8 cellular contexts compared by ENCODE assay signal in genomic region chr19:50804420-50805272, GRCh38. TPM values are rescaled to one million over a fixed set of nuclear protein-coding genes. Genes with fewer than 3 reads are reported as not detected.
DNase-seq lines count a peak whose midpoint lies in the region; ATAC-seq and TF ChIP-seq lines count a peak whose summit lies in the region.

No MANE protein-coding gene starts in this region.

- peaks cover 0 to 43% (median 40%) of the 10 kb centered on the region in 11 experiments; a peak in 18 of 22 replicates for H4K20me1 ChIP-seq in BLaER1 treated with 17β-estradiol and CSF1 and Interleukin-3, amounts not matched to agents 10 nM and 100 nM

- peaks cover 26 to 47% (median 39%) of the 10 kb centered on the region in 10 experiments for H3K4me1 ChIP-seq in BLaER1 treated with 17β-estradiol and CSF1 and Interleukin-3, amounts not matched to agents 10 nM and 100 nM

- peak; percentile 99 for DNase-seq in NCI-H526 treated with DMSO at 0.1 percent for 48 hours (lab: John Stamatoyannopoulos, UW)
- DNase-seq in activated CD4-positive, alpha-beta T cell treated with anti-CD3 and anti-CD28 coated beads, Interleukin-2, amount 10 ng/mL, durations not matched to agents 7 days and 5 days, result peak; percentile 98
- DNase-seq in coronary artery (ENCODE audit: low spot score), result peak; percentile 98
- DNase-seq in left colon, result peak; percentile 99
- peak; percentile 96 to 98 for DNase-seq in stimulated activated CD4-positive, alpha-beta T cell treated with anti-CD3 and anti-CD28 coated beads, Interleukin-1b, Interleukin-23, amount 100 ng/mL, for 4 hours (ENCODE audit: low read depth in 2 of 2)

- H3K9me3 ChIP-seq in BLaER1 treated with 17β-estradiol and CSF1 and Interleukin-3, amounts not matched to agents 10 nM and 100 nM (replicated peaks in 1 of 11), result no peaks in the 10 kb centered on the region

- ATAC-seq in GM19351 (IDR thresholded peaks at IDR 0.05; ENCODE audit: unreplicated experiment) (peak; percentile 92), HG03520 (IDR thresholded peaks at IDR 0.05; ENCODE audit: unreplicated experiment) (peak; percentile 88), left colon (peak; percentile 96)

- H3K27me3 ChIP-seq in BLaER1 treated with 17β-estradiol and CSF1 and Interleukin-3, amounts not matched to agents 10 nM and 100 nM, result no peaks in the 10 kb centered on the region

- H3K27me3 Mint-ChIP-seq in activated CD4-positive, alpha-beta T cell treated with anti-CD3 and anti-CD28 coated beads, Interleukin-2, amount 10 ng/mL, durations not matched to agents 7 days and 5 days, result no peaks in the 10 kb centered on the region

- H3K4me2 ChIP-seq in BLaER1 treated with 17β-estradiol and CSF1 and Interleukin-3, amounts not matched to agents 10 nM and 100 nM, result peak overlapping the region; percentile 63 to 100 (median 77)

- H3K4me1 Mint-ChIP-seq in activated CD4-positive, alpha-beta T cell treated with anti-CD3 and anti-CD28 coated beads, Interleukin-2, amount 10 ng/mL, durations not matched to agents 7 days and 5 days, result peaks cover 42% of the 10 kb centered on the region

- H3K36me3 ChIP-seq in BLaER1 treated with 17β-estradiol and CSF1 and Interleukin-3, amounts not matched to agents 10 nM and 100 nM, result peaks cover 24 to 40% (median 34%) of the 10 kb centered on the region in 11 experiments

- POLR2A ChIA-PET in activated CD4-positive, alpha-beta T cell treated with anti-CD3 and anti-CD28 coated beads, Interleukin-2, amount 10 ng/mL, durations not matched to agents 7 days and 5 days (lab: Charles Lee), result interaction anchor here (0.7 to 1.0 kb wide), 2 partner anchors 15 to 104 kb away, joined by 3 read pairs; no protein-coding TSS in a partner anchor

- peak overlapping the region; percentile 73 to 98 (median 90) for H3K4me3 ChIP-seq in BLaER1 treated with 17β-estradiol and CSF1 and Interleukin-3, amounts not matched to agents 10 nM and 100 nM
- H3K4me3 ChIP-seq in coronary artery, result peak overlapping the region; percentile 77

- peak overlapping the region; percentile 94 to 100 (median 98) for H3K27ac ChIP-seq in BLaER1 treated with 17β-estradiol and CSF1 and Interleukin-3, amounts not matched to agents 10 nM and 100 nM
- H3K27ac ChIP-seq in coronary artery, result peak overlapping the region; percentile 83 to 91

- H3K9ac ChIP-seq in BLaER1 treated with 17β-estradiol and CSF1 and Interleukin-3, amounts not matched to agents 10 nM and 100 nM, result peak overlapping the region; percentile 93 to 100 (median 97)

- peaks cover 27% of the 10 kb centered on the region for H3K36me3 Mint-ChIP-seq in activated CD4-positive, alpha-beta T cell treated with anti-CD3 and anti-CD28 coated beads, Interleukin-2, amount 10 ng/mL, durations not matched to agents 7 days and 5 days (ENCODE audit: low read depth)

- intact Hi-C loops in left colon (cut with DNase I, micrococcal nuclease), result no loop called here

- CTCF ChIA-PET in activated CD4-positive, alpha-beta T cell treated with anti-CD3 and anti-CD28 coated beads, Interleukin-2, amount 10 ng/mL, durations not matched to agents 7 days and 5 days (lab: Charles Lee), result interaction anchor here (0.5 to 2.6 kb wide), 5 partner anchors 9 to 777 kb away, joined by 3 to 8 read pairs (median 3); no protein-coding TSS in a partner anchor

- H3K9me3 Mint-ChIP-seq in activated CD4-positive, alpha-beta T cell treated with anti-CD3 and anti-CD28 coated beads, Interleukin-2, amount 10 ng/mL, durations not matched to agents 7 days and 5 days, result no peaks in the 10 kb centered on the region

- no peak for TF ChIP-seq CTCF in coronary artery (IDR thresholded peaks at IDR 0.05)

- peak overlapping the region; percentile 100 for H3K27ac Mint-ChIP-seq in activated CD4-positive, alpha-beta T cell treated with anti-CD3 and anti-CD28 coated beads, Interleukin-2, amount 10 ng/mL, durations not matched to agents 7 days and 5 days

- peak overlapping the region; percentile 96 for H3K4me3 Mint-ChIP-seq in activated CD4-positive, alpha-beta T cell treated with anti-CD3 and anti-CD28 coated beads, Interleukin-2, amount 10 ng/mL, durations not matched to agents 7 days and 5 days

RNA-seq across cellular contexts. Expression of gene ACP4, which starts 14.4 kb away (rescaled TPM):
- total RNA-seq in activated CD4-positive, alpha-beta T cell treated with anti-CD3 and anti-CD28 coated beads, Interleukin-2, amount 10 ng/mL, durations not matched to agents 7 days and 5 days, result not detected
- not detected for total RNA-seq in left colon

RNA-seq across cellular contexts. Expression of gene KLK1, which starts 18.9 kb away (rescaled TPM):
- 1 to 10 TPM in 1 of 2 experiments, under 1 TPM in 1; 0.75 to 1.1 TPM for total RNA-seq in activated CD4-positive, alpha-beta T cell treated with anti-CD3 and anti-CD28 coated beads, Interleukin-2, amount 10 ng/mL, durations not matched to agents 7 days and 5 days
- 100 to 1,000 TPM; 182 to 236 TPM for total RNA-seq in left colon

RNA-seq across cellular contexts. Expression of gene KLK15, which starts 28.7 kb away (rescaled TPM):
- not detected for total RNA-seq in activated CD4-positive, alpha-beta T cell treated with anti-CD3 and anti-CD28 coated beads, Interleukin-2, amount 10 ng/mL, durations not matched to agents 7 days and 5 days
- 1 to 10 TPM; 4.5 to 8.5 TPM for total RNA-seq in left colon

RNA-seq across cellular contexts. Expression of gene GPR32, which starts 34.4 kb away (rescaled TPM):
- not detected for total RNA-seq in activated CD4-positive, alpha-beta T cell treated with anti-CD3 and anti-CD28 coated beads, Interleukin-2, amount 10 ng/mL, durations not matched to agents 7 days and 5 days
- total RNA-seq in left colon, result not detected

RNA-seq across cellular contexts. Expression of gene KLK3, which starts 50.1 kb away (rescaled TPM):
- total RNA-seq in activated CD4-positive, alpha-beta T cell treated with anti-CD3 and anti-CD28 coated beads, Interleukin-2, amount 10 ng/mL, durations not matched to agents 7 days and 5 days, result not detected
- 10 to 100 TPM in 1 of 2 donors, 1 to 10 TPM in 1; 5.7 to 11.7 TPM for total RNA-seq in left colon

Comparison
In these comparisons a context has a peak if more than half of its experiments do, and no peak if none do; other contexts are left out.
1. Peak in every context shown above with its lines: DNase-seq, ATAC-seq, H3K4me3 ChIP-seq and H3K27ac ChIP-seq.
2. RNA of gene KLK1, which starts 18.9 kb away (total RNA-seq): 182 to 236 TPM in left colon; 0.75 to 1.1 TPM in activated CD4-positive, alpha-beta T cell treated with anti-CD3 and anti-CD28 coated beads, Interleukin-2, amount 10 ng/mL, durations not matched to agents 7 days and 5 days; every median in the first group is over 10 times any median in the second.
3. RNA of gene KLK15, which starts 28.7 kb away (total RNA-seq): 4.5 to 8.5 TPM in left colon; not detected in activated CD4-positive, alpha-beta T cell treated with anti-CD3 and anti-CD28 coated beads, Interleukin-2, amount 10 ng/mL, durations not matched to agents 7 days and 5 days; every median in the first group is over 4 times any median in the second.